Comparison of ENCODE assay signal across 19 cellular contexts in genomic region chr16:67301080-67301757, GRCh38. TPM values are rescaled to one million over a fixed set of nuclear protein-coding genes. Genes with fewer than 3 reads are reported as not detected.
DNase-seq lines count a peak whose midpoint lies in the region; ATAC-seq, FAIRE-seq and TF ChIP-seq lines count a peak whose summit lies in the region.
"Had no signal": no experiment of that assay in that cellular context is flagged by ENCODE, and none has a peak within 500 bp of the region (broad histone marks: within the 10 kb centered on the region; RNA-seq: fewer than 3 reads in every experiment).

No MANE protein-coding gene starts in this region.

- CTCF ChIA-PET in MCF 10A (lab: Yijun Ruan, JAX) = no interaction called here

- no peaks in the 10 kb centered on the region for H3K9me3 Mint-ChIP-seq in MCF 10A (ENCODE audit: unreplicated experiment)
- no peaks in the 10 kb centered on the region for H3K9me3 Mint-ChIP-seq in osteocyte (ENCODE audit: unreplicated experiment)
- H3K9me3 Mint-ChIP-seq: activated T-cell treated with anti-CD3 and anti-CD28 coated beads, Interleukin-2, amount 50 U/mL, for 24 hours had no signal

- DNase-seq in breast epithelium (ENCODE audit: low spot score in 2 of 2) (no peak), MCF 10A (ENCODE audit: unreplicated experiment) (no peak), left ventricle myocardium superior (peak; percentile 78), osteocyte (ENCODE audit: extremely low spot score, unreplicated experiment) (no peak), vagina (ENCODE audit: extremely low spot score in 2 of 2) (no peak), GM12892 (ENCODE audit: insufficient read length) (no peak), NCI-H510A treated with DMSO at 0.1 percent for 48 hours (lab: John Stamatoyannopoulos, UW) (no peak)
- no peak for DNase-seq in effector CD4-positive, alpha-beta T cell
- DNase-seq: activated CD4-positive, alpha-beta T cell treated with anti-CD3 and anti-CD28 coated beads, Interleukin-2, amount 50 U/mL, for 48 hours; activated T-cell treated with anti-CD3 and anti-CD28 coated beads, Interleukin-2, amount 50 U/mL, for 24 hours; DMS79 treated with DMSO at 0.1 percent for 48 hours; gastrocnemius medialis; NCI-H1048; NCI-H774; PC-9 had no signal

- no peak overlapping the region for H3K4me3 Mint-ChIP-seq in MCF 10A (ENCODE audit: unreplicated experiment)
- H3K4me3 Mint-ChIP-seq in osteocyte (ENCODE audit: unreplicated experiment) = no peak overlapping the region
- H3K4me3 Mint-ChIP-seq: activated T-cell treated with anti-CD3 and anti-CD28 coated beads, Interleukin-2, amount 50 U/mL, for 24 hours had no signal

- H3K27ac Mint-ChIP-seq in MCF 10A (ENCODE audit: low read depth, unreplicated experiment) = no peak overlapping the region
- H3K27ac Mint-ChIP-seq in osteocyte (ENCODE audit: unreplicated experiment) = peak overlapping the region; percentile 85
- H3K27ac Mint-ChIP-seq: activated T-cell treated with anti-CD3 and anti-CD28 coated beads, Interleukin-2, amount 50 U/mL, for 24 hours had no signal

- peaks cover 5% of the 10 kb centered on the region for H3K4me1 Mint-ChIP-seq in MCF 10A (ENCODE audit: insufficient read depth, unreplicated experiment)
- peaks cover 37% of the 10 kb centered on the region for H3K4me1 Mint-ChIP-seq in osteocyte (ENCODE audit: unreplicated experiment)

- H3K27me3 Mint-ChIP-seq in MCF 10A (ENCODE audit: insufficient read depth, unreplicated experiment) = no peaks in the 10 kb centered on the region
- H3K27me3 Mint-ChIP-seq in osteocyte (ENCODE audit: unreplicated experiment) = no peaks in the 10 kb centered on the region

- H3K27ac ChIP-seq in breast epithelium (peak overlapping the region; percentile 17 to 25), vagina (peak overlapping the region; percentile 73)
- H3K27ac ChIP-seq: gastrocnemius medialis, PC-9 had no signal

- H3K27me3 ChIP-seq in breast epithelium (no peaks in the 10 kb centered on the region), vagina (no peaks in the 10 kb centered on the region)
- H3K27me3 ChIP-seq: gastrocnemius medialis had no signal

- POLR2A ChIA-PET in MCF 10A (lab: Yijun Ruan, JAX) = no interaction called here

- FAIRE-seq in GM12892 (lab: Jason Lieb, UNC) = no peak
- FAIRE-seq: A204.1, urothelium cell line had no signal

- H3K9me3 ChIP-seq in breast epithelium = no peaks in the 10 kb centered on the region
- no peaks in the 10 kb centered on the region for H3K9me3 ChIP-seq in vagina
- H3K9me3 ChIP-seq: gastrocnemius medialis had no signal

- intact Hi-C loops in breast epithelium (cut with DNase I; ENCODE audit: low total_unique reads) = no loop called here
- intact Hi-C loops in MCF 10A (cut with micrococcal nuclease) = no loop called here
- intact Hi-C loops in left ventricle myocardium superior (cut with micrococcal nuclease) = no loop called here
- intact Hi-C loops in vagina (cut with DNase I) = no loop called here

- peak; percentile 83 for ATAC-seq in left ventricle myocardium superior
- ATAC-seq: gastrocnemius medialis had no signal

- H3K4me3 ChIP-seq in breast epithelium = no peak overlapping the region
- no peak overlapping the region for H3K4me3 ChIP-seq in vagina
- H3K4me3 ChIP-seq: gastrocnemius medialis, PC-9, skin epidermis had no signal

- TF ChIP-seq CTCF in breast epithelium (IDR thresholded peaks at IDR 0.05) = no peak
- TF ChIP-seq CTCF in MCF 10A (IDR thresholded peaks at IDR 0.05; ENCODE audit: unreplicated experiment) = no peak
- TF ChIP-seq CTCF in osteocyte (IDR thresholded peaks at IDR 0.05) = no peak
- TF ChIP-seq CTCF in vagina (IDR thresholded peaks at IDR 0.05) = no peak

- H3K36me3 Mint-ChIP-seq in MCF 10A (ENCODE audit: insufficient read depth, unreplicated experiment) (no peaks in the 10 kb centered on the region), osteocyte (ENCODE audit: unreplicated experiment) (no peaks in the 10 kb centered on the region)

- BruUV-seq in MCF 10A (replicated peaks; lab: Mats Ljungman, UMichigan) = no TSS peak

- TF ChIP-seq POLR2A in breast epithelium (IDR thresholded peaks at IDR 0.05) (no peak), vagina (IDR thresholded peaks at IDR 0.05) (no peak), GM12892 (IDR thresholded peaks at IDR 0.05; ENCODE audit: low read depth, low read length) (no peak)

- no peaks in the 10 kb centered on the region for H3K36me3 ChIP-seq in breast epithelium
- no peaks in the 10 kb centered on the region for H3K36me3 ChIP-seq in vagina
- H3K36me3 ChIP-seq: gastrocnemius medialis had no signal

- no peaks in the 10 kb centered on the region for H3K4me1 ChIP-seq in breast epithelium
- peaks cover 18% of the 10 kb centered on the region for H3K4me1 ChIP-seq in vagina
- H3K4me1 ChIP-seq: gastrocnemius medialis had no signal

RNA-seq across cellular contexts. Expression of gene PLEKHG4, which starts 21.9 kb away (rescaled TPM):
- total RNA-seq in breast epithelium (10 to 100 TPM; 15.0 to 26.2 (median 19.8) TPM), MCF 10A (2022) (30.4 and 32.7 TPM in 2 replicates), left ventricle myocardium superior (1.5 TPM), osteocyte (10.1 and 11.4 TPM in 2 replicates), vagina (9.8 TPM)
- 0.32 TPM for polyA plus RNA-seq in GM12892 (2012; ENCODE audit: missing spikeins)

RNA-seq across cellular contexts. Expression of gene KCTD19, which starts 25.3 kb away (rescaled TPM):
- 1 to 10 TPM in 1 of 3 donors, not detected in 2; 1.0 TPM for total RNA-seq in breast epithelium
- not detected in 2 replicates for total RNA-seq in MCF 10A (2022)
- total RNA-seq in left ventricle myocardium superior = not detected
- 0.39 TPM in 1 of 2 replicates, not detected in the other for total RNA-seq in osteocyte
- not detected for total RNA-seq in vagina
- polyA plus RNA-seq in GM12892 (2012; ENCODE audit: missing spikeins) = 0.06 TPM
- total RNA-seq: gastrocnemius medialis, lung microvascular endothelial cell, PC-9 had no signal

RNA-seq across cellular contexts. Expression of gene LRRC36, which starts 25.4 kb away (rescaled TPM):
- total RNA-seq in breast epithelium (1 to 10 TPM in 1 of 3 donors, under 1 TPM in 2; 0.16 to 3.3 (median 0.59) TPM), MCF 10A (2022) (not detected in 2 replicates), left ventricle myocardium superior (not detected), osteocyte (not detected in 2 replicates), vagina (not detected)
- polyA plus RNA-seq in GM12892 (2012; ENCODE audit: missing spikeins) = not detected
- total RNA-seq: gastrocnemius medialis, lung microvascular endothelial cell, PC-9 had no signal

RNA-seq across cellular contexts. Expression of gene SLC9A5, which starts 52.4 kb away (rescaled TPM):
- total RNA-seq in breast epithelium (1 to 10 TPM in 2 of 3 donors, under 1 TPM in 1; 0.96 to 2.3 (median 1.3) TPM), MCF 10A (2022) (0.40 and 1.4 TPM in 2 replicates), left ventricle myocardium superior (1.2 TPM), osteocyte (4.2 and 4.4 TPM in 2 replicates), vagina (0.49 TPM)
- 4.4 TPM for polyA plus RNA-seq in GM12892 (2012; ENCODE audit: missing spikeins)

RNA-seq across cellular contexts. Expression of gene FHOD1, which starts 53.9 kb away (rescaled TPM):
- 10 to 100 TPM; 19.3 to 25.9 (median 22.6) TPM for total RNA-seq in breast epithelium
- 12.1 and 14.7 TPM in 2 replicates for total RNA-seq in MCF 10A (2022)
- 14.5 TPM for total RNA-seq in left ventricle myocardium superior
- 60.0 and 71.7 TPM in 2 replicates for total RNA-seq in osteocyte
- 17.2 TPM for total RNA-seq in vagina
- polyA plus RNA-seq in GM12892 (2012; ENCODE audit: missing spikeins) = 26.1 TPM
